1 cellular context compared by ENCODE assay signal in the genomic region with DNA sequence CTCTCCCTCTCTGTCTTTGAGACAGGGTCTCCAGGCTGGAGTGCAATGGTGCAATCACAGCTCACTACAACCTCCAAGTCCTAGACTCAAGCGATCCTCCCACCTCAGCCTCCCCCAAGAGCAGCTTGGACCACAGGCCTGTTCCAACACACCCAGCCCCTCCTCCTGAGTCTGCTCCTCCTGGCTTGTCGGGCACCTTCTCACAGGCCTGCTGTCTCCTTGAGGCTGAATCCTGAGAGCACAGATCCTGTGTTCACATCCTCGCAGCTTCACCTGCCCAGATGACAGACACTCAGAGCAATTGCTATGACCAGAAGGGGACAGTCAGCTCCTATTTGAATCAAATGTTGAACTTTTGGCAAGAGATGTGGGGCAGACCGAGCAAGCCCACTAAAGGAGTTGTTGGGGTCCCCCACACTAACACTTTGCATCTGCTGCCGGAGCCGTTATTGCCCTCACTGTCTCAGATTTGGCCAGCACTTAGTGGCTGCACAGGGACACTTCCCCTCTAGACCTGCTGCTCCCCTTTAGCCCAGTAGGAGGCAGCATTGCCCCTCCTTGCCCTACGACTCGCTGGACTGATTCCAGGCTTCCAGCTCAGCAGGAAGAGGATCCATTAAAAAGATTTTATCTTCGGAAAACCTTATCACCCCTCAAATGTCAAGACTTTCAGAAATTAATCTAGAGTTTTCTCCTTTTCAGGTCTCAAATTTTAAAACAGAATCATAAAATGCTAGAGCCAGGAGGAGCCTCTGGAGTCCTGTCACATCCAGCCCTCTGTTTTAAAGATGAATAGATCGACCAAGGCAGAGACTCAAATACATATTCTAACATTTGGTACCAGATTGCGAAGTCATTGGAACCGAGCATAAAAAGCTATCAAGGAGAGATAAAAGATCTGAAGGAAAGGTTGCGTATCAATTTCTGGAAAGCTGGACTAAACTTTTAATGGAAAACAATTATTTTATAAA.
TF ChIP-seq lines count a peak whose summit lies in the region.

No MANE protein-coding gene starts in this region.

TF ChIP-seq in WTC11, 78 proteins besides CTCF, POLR2A, EP300 and RAD21 (continued from another document):
- TF ChIP-seq ZNF281 (CRISPR knock-in tag; IDR thresholded peaks at IDR 0.05) = no peak
- TF ChIP-seq SMAD4 (CRISPR knock-in tag; IDR thresholded peaks at IDR 0.05) = no peak
- no peak for TF ChIP-seq TEAD1 (CRISPR knock-in tag; IDR thresholded peaks at IDR 0.05)
- no peak for TF ChIP-seq FOXK1 (CRISPR knock-in tag; IDR thresholded peaks at IDR 0.05)
- no peak for TF ChIP-seq ARID4B (CRISPR knock-in tag; IDR thresholded peaks at IDR 0.05; ENCODE audit: borderline replicate concordance)
- TF ChIP-seq, protein P1, sequence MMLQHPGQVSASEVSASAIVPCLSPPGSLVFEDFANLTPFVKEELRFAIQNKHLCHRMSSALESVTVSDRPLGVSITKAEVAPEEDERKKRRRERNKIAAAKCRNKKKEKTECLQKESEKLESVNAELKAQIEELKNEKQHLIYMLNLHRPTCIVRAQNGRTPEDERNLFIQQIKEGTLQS (CRISPR knock-in tag; conservative IDR thresholded peaks at IDR 0.05) = no peak
- no peak for TF ChIP-seq ZNF396 (CRISPR knock-in tag; IDR thresholded peaks at IDR 0.05; ENCODE audit: borderline replicate concordance)
- no peak for TF ChIP-seq PREB (CRISPR knock-in tag; IDR thresholded peaks at IDR 0.05; ENCODE audit: borderline replicate concordance)
- no peak for TF ChIP-seq CREM (CRISPR knock-in tag; IDR thresholded peaks at IDR 0.05)
- TF ChIP-seq E2F5 (CRISPR knock-in tag; IDR thresholded peaks at IDR 0.05) = no peak
- TF ChIP-seq ESRRA (CRISPR knock-in tag; IDR thresholded peaks at IDR 0.05; ENCODE audit: borderline replicate concordance) = no peak
